Comparison of ENCODE assay signal across 29 cellular contexts in genomic region chr10:114482480-114482879, GRCh38.
DNase-seq lines count a peak whose midpoint lies in the region; ATAC-seq and TF ChIP-seq lines count a peak whose summit lies in the region.
"Had no signal": no experiment of that assay in that cellular context is flagged by ENCODE, and none has a peak within 500 bp of the region (broad histone marks: within the 10 kb centered on the region; RNA-seq: fewer than 3 reads in every experiment).

No MANE protein-coding gene starts in this region.

- H3K4me1 ChIP-seq in esophagus squamous epithelium (peaks cover 0 to 25% (median 0%) of the 10 kb centered on the region in 3 donors), skeletal muscle tissue (ENCODE audit: control insufficient read depth in 3 of 3, insufficient read depth in 3 of 3, low read length in 3 of 3) (peaks cover 10 to 24% (median 13%) of the 10 kb centered on the region in 3 donors)

- no peak for TF ChIP-seq POLR2A in esophagus squamous epithelium (IDR thresholded peaks at IDR 0.05)

- H3K9ac ChIP-seq in skeletal muscle tissue (ENCODE audit: low read depth in 1 of 3, low read length in 3 of 3) = no peak overlapping the region
- H3K9ac ChIP-seq: BLaER1 treated with 17β-estradiol and CSF1 and Interleukin-3, amounts not matched to agents 10 nM and 100 nM had no signal

- no peak for DNase-seq in CD4-positive, alpha-beta T cell
- DNase-seq in esophagus squamous epithelium (lab: John Stamatoyannopoulos, UW) = no peak
- no peak for DNase-seq in left ventricle myocardium superior
- DNase-seq in NCI-H226 = no peak
- DNase-seq: activated CD4-positive, alpha-beta memory T cell treated with anti-CD3 and anti-CD28 coated beads, Interleukin-2, amount 10 ng/mL, durations not matched to agents 7 days and 5 days; activated CD4-positive, CD25-positive, alpha-beta regulatory T cell treated with anti-CD3 and anti-CD28 coated beads, Interleukin-2, amount 50 U/mL, for 72 hours; activated naive CD8-positive, alpha-beta T cell treated with anti-CD3 and anti-CD28 coated beads, Interleukin-2, amount 10 ng/mL, durations not matched to agents 7 days and 5 days; dermis blood vessel endothelial cell; DMS79 treated with DMSO at 0.1 percent for 48 hours; GF-D8; mesendoderm; NCI-H2029; NCI-H345; NCI-H748 treated with DMSO at 0.1 percent for 48 hours; stimulated activated CD4-positive, alpha-beta T cell treated with anti-CD3 and anti-CD28 coated beads, Interleukin-2, amount 100 ng/mL, for 24 hours; T-helper 2 cell had no signal

- H3K4me3 Mint-ChIP-seq in CD4-positive, alpha-beta T cell = no peak overlapping the region
- H3K4me3 Mint-ChIP-seq: activated CD4-positive, alpha-beta memory T cell treated with anti-CD3 and anti-CD28 coated beads, Interleukin-2, amount 10 ng/mL, durations not matched to agents 7 days and 5 days; activated naive CD8-positive, alpha-beta T cell treated with anti-CD3 and anti-CD28 coated beads, Interleukin-2, amount 10 ng/mL, durations not matched to agents 7 days and 5 days; central memory CD8-positive, alpha-beta T cell; type B pancreatic cell had no signal

- intact Hi-C loops in CD4-positive, alpha-beta T cell (cut with DNase I, micrococcal nuclease) = loop anchor here in 1 of 2 experiments (5.0 kb wide), 1 partner anchor 35 kb away; no protein-coding TSS in a partner anchor
- intact Hi-C loops in esophagus squamous epithelium (cut with DNase I) (no loop called here), left ventricle myocardium superior (cut with micrococcal nuclease) (no loop called here)

- peaks cover 3 to 98% (median 6%) of the 10 kb centered on the region in 3 donors for H3K36me3 ChIP-seq in esophagus squamous epithelium
- H3K36me3 ChIP-seq in skeletal muscle tissue (ENCODE audit: control insufficient read depth in 3 of 3, insufficient read depth in 3 of 3, low read length in 3 of 3) = peaks cover 2 to 10% (median 5%) of the 10 kb centered on the region in 3 donors
- H3K36me3 ChIP-seq: BLaER1 treated with 17β-estradiol and CSF1 and Interleukin-3, amounts not matched to agents 10 nM and 100 nM had no signal

- ATAC-seq in CD4-positive, alpha-beta T cell (ENCODE audit: poor library complexity) = no peak
- peak; percentile 10 for ATAC-seq in left ventricle myocardium superior
- no peak for ATAC-seq in GM21528 (IDR thresholded peaks at IDR 0.05; ENCODE audit: low FRiP score, unreplicated experiment)
- no peak for ATAC-seq in HG02759 (IDR thresholded peaks at IDR 0.05; ENCODE audit: unreplicated experiment)
- ATAC-seq in GM19463 (IDR thresholded peaks at IDR 0.05; ENCODE audit: unreplicated experiment) = no peak
- ATAC-seq: HCT116, K562 had no signal

- peaks cover 87% of the 10 kb centered on the region for H3K4me1 Mint-ChIP-seq in CD4-positive, alpha-beta T cell (ENCODE audit: low read depth)

- H3K9me3 ChIP-seq in CD4-positive, alpha-beta T cell (ENCODE audit: control insufficient read depth, low read length) = no peaks in the 10 kb centered on the region
- H3K9me3 ChIP-seq in esophagus squamous epithelium (no peaks in the 10 kb centered on the region), skeletal muscle tissue (ENCODE audit: control insufficient read depth in 3 of 3, low read length in 3 of 3) (no peaks in the 10 kb centered on the region)

- H3K27me3 ChIP-seq in CD4-positive, alpha-beta T cell (ENCODE audit: control insufficient read depth, insufficient read depth, low read length) = no peaks in the 10 kb centered on the region
- H3K27me3 ChIP-seq in esophagus squamous epithelium (no peaks in the 10 kb centered on the region), skeletal muscle tissue (ENCODE audit: control insufficient read depth in 3 of 3, insufficient read depth in 3 of 3, low read length in 3 of 3) (no peaks in the 10 kb centered on the region)
- H3K27me3 ChIP-seq: BLaER1 treated with 17β-estradiol and CSF1 and Interleukin-3, amounts not matched to agents 10 nM and 100 nM had no signal

- no peaks in the 10 kb centered on the region for H3K27me3 Mint-ChIP-seq in CD4-positive, alpha-beta T cell
- H3K27me3 Mint-ChIP-seq: activated CD4-positive, alpha-beta memory T cell treated with anti-CD3 and anti-CD28 coated beads, Interleukin-2, amount 10 ng/mL, durations not matched to agents 7 days and 5 days; activated naive CD8-positive, alpha-beta T cell treated with anti-CD3 and anti-CD28 coated beads, Interleukin-2, amount 10 ng/mL, durations not matched to agents 7 days and 5 days; central memory CD8-positive, alpha-beta T cell; type B pancreatic cell had no signal

- POLR2A ChIA-PET in CD4-positive, alpha-beta T cell (lab: Charles Lee) = interaction anchor here (0.6 kb wide), 1 partner anchor 11 kb away, joined by 3 read pairs; no protein-coding TSS in a partner anchor

- H3K9me3 Mint-ChIP-seq in CD4-positive, alpha-beta T cell = no peaks in the 10 kb centered on the region
- H3K9me3 Mint-ChIP-seq: activated naive CD8-positive, alpha-beta T cell treated with anti-CD3 and anti-CD28 coated beads, Interleukin-2, amount 10 ng/mL, durations not matched to agents 7 days and 5 days; activated T-helper 2 cell treated with anti-CD3 and anti-CD28 coated beads, Interferon-gamma antibody, Interleukin-2, Interleukin-4, amounts not matched to agents 10 μg/mL and 5 μg/mL and 100 μg/mL, durations not matched to agents 14 hours and 24 hours and 36 hours; central memory CD8-positive, alpha-beta T cell; type B pancreatic cell had no signal

- WGBS in esophagus squamous epithelium, 2 donors = 74 to 90% methylated on average over 3 of the region's 3 CpGs

- H3K27ac ChIP-seq in CD4-positive, alpha-beta T cell (ENCODE audit: low read depth, low read length) = no peak overlapping the region
- peak overlapping the region in 3 of 4 donors; percentile 35 to 67 (median 59) for H3K27ac ChIP-seq in esophagus squamous epithelium
- H3K27ac ChIP-seq in skeletal muscle tissue (ENCODE audit: low read depth, low read length) = peak overlapping the region; percentile 33
- H3K27ac ChIP-seq: BLaER1 treated with 17β-estradiol and CSF1 and Interleukin-3, amounts not matched to agents 10 nM and 100 nM; RWPE1 had no signal

- H3K36me3 Mint-ChIP-seq in CD4-positive, alpha-beta T cell (ENCODE audit: low read depth) = peaks cover 99% of the 10 kb centered on the region

- CTCF ChIA-PET in CD4-positive, alpha-beta T cell (lab: Charles Lee) = interaction anchor here (0.9 to 1.8 kb wide), 4 partner anchors 11 to 59 kb away, joined by 3 to 6 read pairs (median 3); no protein-coding TSS in a partner anchor

- no peak for TF ChIP-seq CTCF in CD4-positive, alpha-beta T cell (IDR thresholded peaks at IDR 0.05)
- no peak for TF ChIP-seq CTCF in esophagus squamous epithelium (IDR thresholded peaks at IDR 0.05)

- H3K4me3 ChIP-seq in esophagus squamous epithelium = no peak overlapping the region
- H3K4me3 ChIP-seq in skeletal muscle tissue (ENCODE audit: low read length in 3 of 3) = no peak overlapping the region
- H3K4me3 ChIP-seq: BLaER1 treated with 17β-estradiol and CSF1 and Interleukin-3, amounts not matched to agents 10 nM and 100 nM; K562; SK-N-MC; smooth muscle cell had no signal

- peak overlapping the region; percentile 76 for H3K27ac Mint-ChIP-seq in CD4-positive, alpha-beta T cell
- H3K27ac Mint-ChIP-seq: activated CD4-positive, alpha-beta memory T cell treated with anti-CD3 and anti-CD28 coated beads, Interleukin-2, amount 10 ng/mL, durations not matched to agents 7 days and 5 days; activated naive CD8-positive, alpha-beta T cell treated with anti-CD3 and anti-CD28 coated beads, Interleukin-2, amount 10 ng/mL, durations not matched to agents 7 days and 5 days; activated T-helper 2 cell treated with anti-CD3 and anti-CD28 coated beads, Interferon-gamma antibody, Interleukin-2, Interleukin-4, amounts not matched to agents 10 μg/mL and 5 μg/mL and 100 μg/mL, durations not matched to agents 14 hours and 24 hours and 36 hours; type B pancreatic cell had no signal
